ENCODE assay signal across 23 cellular contexts in the genomic region with DNA sequence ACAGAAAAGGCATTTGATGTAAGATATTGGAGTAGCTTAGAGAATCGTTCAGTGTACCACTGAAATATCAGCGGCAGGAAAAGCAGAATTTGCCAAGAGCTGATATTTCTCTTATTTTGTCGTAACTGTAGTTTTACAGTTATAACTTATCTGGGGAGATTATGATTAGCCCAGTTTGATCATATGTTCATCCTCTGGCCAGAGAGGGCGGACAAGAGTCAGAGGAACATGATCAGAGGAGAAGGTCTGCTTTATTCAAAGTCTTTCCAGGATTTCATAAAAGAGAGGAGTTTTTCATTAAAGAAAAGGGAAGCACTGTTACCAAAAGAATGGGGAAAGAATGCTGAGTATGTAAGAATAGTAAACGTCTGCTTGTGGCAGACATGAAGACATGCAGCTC.
"Had no signal": no experiment of that assay in that cellular context is flagged by ENCODE, and none has a peak within 500 bp of the region (broad histone marks: within the 10 kb centered on the region; RNA-seq: fewer than 3 reads in every experiment).

No MANE protein-coding gene starts in this region.

- H3K4me3 ChIP-seq: left ventricle myocardium inferior, prostate gland, spleen, testis, vagina had no signal

- H3K27me3 ChIP-seq: spleen, testis, vagina had no signal

- H3K9me3 ChIP-seq: left ventricle myocardium inferior, prostate gland, testis, vagina had no signal

- H3K4me1 ChIP-seq: left ventricle myocardium inferior, prostate gland, spleen, testis, vagina had no signal

- H3K27ac Mint-ChIP-seq: activated CD4-positive, alpha-beta T cell treated with anti-CD3 and anti-CD28 coated beads, Interleukin-2, amount 10 ng/mL, durations not matched to agents 7 days and 5 days; activated CD8-positive, alpha-beta memory T cell treated with anti-CD3 and anti-CD28 coated beads, Interleukin-2, amount 10 ng/mL, durations not matched to agents 7 days and 5 days; activated CD8-positive, alpha-beta T cell treated with anti-CD3 and anti-CD28 coated beads for 36 hours; activated naive CD8-positive, alpha-beta T cell treated with anti-CD3 and anti-CD28 coated beads, Interleukin-2, amount 50 U/mL, for 24 hours; activated T-helper 1 cell treated with anti-CD3 and anti-CD28 coated beads, Interleukin-12 subunit alpha, Interleukin-12 subunit beta, Interleukin-2, Interleukin-4 antibody, amounts not matched to agents 30 ng/mL and 10 ng/mL and 1 ng/mL, durations not matched to agents 14 hours and 24 hours and 36 hours; brain; naive thymus-derived CD8-positive, alpha-beta T cell had no signal

- ATAC-seq: activated CD8-positive, alpha-beta memory T cell treated with anti-CD3 and anti-CD28 coated beads, Interleukin-2, amount 10 ng/mL, durations not matched to agents 7 days and 5 days; activated CD8-positive, alpha-beta T cell treated with anti-CD3 and anti-CD28 coated beads for 36 hours; activated naive CD8-positive, alpha-beta T cell treated with anti-CD3 and anti-CD28 coated beads, Interleukin-2, amount 50 U/mL, for 24 hours; esophagus mucosa; naive thymus-derived CD8-positive, alpha-beta T cell had no signal

- H3K36me3 ChIP-seq: left ventricle myocardium inferior, prostate gland, spleen, vagina had no signal

- H3K9me3 Mint-ChIP-seq: brain had no signal

- DNase-seq: activated CD4-positive, alpha-beta T cell treated with anti-CD3 and anti-CD28 coated beads, Interleukin-2, amount 10 ng/mL, durations not matched to agents 7 days and 5 days; activated CD4-positive, CD25-positive, alpha-beta regulatory T cell treated with anti-CD3 and anti-CD28 coated beads, Interleukin-2, amount 50 U/mL, for 72 hours; activated CD8-positive, alpha-beta memory T cell treated with anti-CD3 and anti-CD28 coated beads, Interleukin-2, amount 10 ng/mL, durations not matched to agents 7 days and 5 days; activated CD8-positive, alpha-beta T cell treated with anti-CD3 and anti-CD28 coated beads for 36 hours; activated gamma-delta T cell; activated naive CD4-positive, alpha-beta T cell treated with anti-CD3 and anti-CD28 coated beads, Interleukin-2, amount 50 U/mL, for 16 hours; activated naive CD8-positive, alpha-beta T cell treated with anti-CD3 and anti-CD28 coated beads, Interleukin-2, amount 50 U/mL, for 24 hours; anterior cingulate cortex; effector CD4-positive, alpha-beta T cell; hippocampal formation; left ventricle myocardium inferior; naive thymus-derived CD8-positive, alpha-beta T cell; spleen; stimulated activated CD4-positive, alpha-beta T cell treated with anti-CD3 and anti-CD28 coated beads, Interleukin-4, amount 100 ng/mL, for 1 hour; stimulated activated naive CD4-positive, alpha-beta T cell; testis; trophoblast cell had no signal

- H3K27ac ChIP-seq: left ventricle myocardium inferior, prostate gland, spleen, testis, vagina, VCaP had no signal

- H3K36me3 Mint-ChIP-seq: activated CD8-positive, alpha-beta memory T cell treated with anti-CD3 and anti-CD28 coated beads, Interleukin-2, amount 10 ng/mL, durations not matched to agents 7 days and 5 days; brain; naive thymus-derived CD8-positive, alpha-beta T cell had no signal

- H3K27me3 Mint-ChIP-seq: activated CD4-positive, alpha-beta T cell treated with anti-CD3 and anti-CD28 coated beads, Interleukin-2, amount 10 ng/mL, durations not matched to agents 7 days and 5 days; activated CD8-positive, alpha-beta memory T cell treated with anti-CD3 and anti-CD28 coated beads, Interleukin-2, amount 10 ng/mL, durations not matched to agents 7 days and 5 days; activated CD8-positive, alpha-beta T cell treated with anti-CD3 and anti-CD28 coated beads for 36 hours; activated naive CD8-positive, alpha-beta T cell treated with anti-CD3 and anti-CD28 coated beads, Interleukin-2, amount 50 U/mL, for 24 hours; brain; naive thymus-derived CD8-positive, alpha-beta T cell had no signal

- H3K4me1 Mint-ChIP-seq: activated CD4-positive, alpha-beta T cell treated with anti-CD3 and anti-CD28 coated beads, Interleukin-2, amount 10 ng/mL, durations not matched to agents 7 days and 5 days; activated CD8-positive, alpha-beta memory T cell treated with anti-CD3 and anti-CD28 coated beads, Interleukin-2, amount 10 ng/mL, durations not matched to agents 7 days and 5 days; activated naive CD8-positive, alpha-beta T cell treated with anti-CD3 and anti-CD28 coated beads, Interleukin-2, amount 50 U/mL, for 24 hours; brain; naive thymus-derived CD8-positive, alpha-beta T cell had no signal

- H3K4me3 Mint-ChIP-seq: activated CD4-positive, alpha-beta T cell treated with anti-CD3 and anti-CD28 coated beads, Interleukin-2, amount 10 ng/mL, durations not matched to agents 7 days and 5 days; activated CD8-positive, alpha-beta memory T cell treated with anti-CD3 and anti-CD28 coated beads, Interleukin-2, amount 10 ng/mL, durations not matched to agents 7 days and 5 days; activated CD8-positive, alpha-beta T cell treated with anti-CD3 and anti-CD28 coated beads for 36 hours; activated naive CD8-positive, alpha-beta T cell treated with anti-CD3 and anti-CD28 coated beads, Interleukin-2, amount 50 U/mL, for 24 hours; activated T-helper 1 cell treated with anti-CD3 and anti-CD28 coated beads, Interleukin-12 subunit alpha, Interleukin-12 subunit beta, Interleukin-2, Interleukin-4 antibody, amounts not matched to agents 30 ng/mL and 10 ng/mL and 1 ng/mL, durations not matched to agents 14 hours and 24 hours and 36 hours; brain; naive thymus-derived CD8-positive, alpha-beta T cell had no signal
